In genomic region chr12:89479982-89480381, GRCh38 we compare ENCODE assay signal across 18 cellular contexts. TPM values are rescaled to one million over a fixed set of nuclear protein-coding genes. Genes with fewer than 3 reads are reported as not detected.
DNase-seq lines count a peak whose midpoint lies in the region; ATAC-seq and TF ChIP-seq lines count a peak whose summit lies in the region.
"Had no signal": no experiment of that assay in that cellular context is flagged by ENCODE, and none has a peak within 500 bp of the region (broad histone marks: within the 10 kb centered on the region; RNA-seq: fewer than 3 reads in every experiment).

No MANE protein-coding gene starts in this region.

- H3K9me2 ChIP-seq in PC-3 (replicated peaks; ENCODE audit: low read length): no peaks in the 10 kb centered on the region
- H3K9me2 ChIP-seq in GM23338 (ENCODE audit: insufficient read depth): 0 out of 2 replicates have a peak, but pooled peaks cover 4% of the 10 kb centered on the region

- H3K4me3 ChIP-seq in PC-3 (ENCODE audit: low read length) (no peak overlapping the region), GM23338 (no peak overlapping the region), sigmoid colon (no peak overlapping the region)
- H3K4me3 ChIP-seq: HAP-1 had no signal

- ATAC-seq in PC-3 (no peak), left colon (peak; percentile 86), GM23338 (no peak)
- ATAC-seq: HepG2 had no signal

- no peak for TF ChIP-seq EP300 in sigmoid colon (IDR thresholded peaks at IDR 0.05)

- no peaks in the 10 kb centered on the region for H3K4me1 Mint-ChIP-seq in GM23338

- CTCF ChIA-PET in PC-3 (lab: Charles Lee): interaction anchor here (0.6 kb wide), 1 partner anchor 461 kb away, joined by 3 read pairs; no protein-coding TSS in a partner anchor

- H3K9ac ChIP-seq in PC-3 (ENCODE audit: low read length): no peak overlapping the region

- H3K27ac Mint-ChIP-seq in GM23338: no peak overlapping the region
- H3K27ac Mint-ChIP-seq: CD4-positive, CD25-positive, alpha-beta regulatory T cell; IgD-negative memory B cell had no signal

- TF ChIP-seq CTCF in PC-3 (conservative IDR thresholded peaks at IDR 0.05; ENCODE audit: low read depth, low read length) (no peak), GM23338 (conservative IDR thresholded peaks at IDR 0.05; ENCODE audit: low read depth in 2 of 2) (no peak), sigmoid colon (IDR thresholded peaks at IDR 0.05) (no peak)

- H3K79me2 ChIP-seq in PC-3 (ENCODE audit: low read length) (0 out of 2 replicates have a peak, but pooled peaks cover 4% of the 10 kb centered on the region), GM23338 (replicated peaks; ENCODE audit: insufficient read depth) (no peaks in the 10 kb centered on the region)

- no peak overlapping the region for H3K4me3 Mint-ChIP-seq in GM23338
- H3K4me3 Mint-ChIP-seq: CD4-positive, CD25-positive, alpha-beta regulatory T cell; CD8-positive, alpha-beta memory T cell; IgD-negative memory B cell had no signal

- no peaks in the 10 kb centered on the region for H3K9me3 Mint-ChIP-seq in GM23338
- H3K9me3 Mint-ChIP-seq: CD4-positive, CD25-positive, alpha-beta regulatory T cell; CD8-positive, alpha-beta memory T cell; IgD-negative memory B cell had no signal

- no peaks in the 10 kb centered on the region for H3K9me3 ChIP-seq in PC-3 (ENCODE audit: low read length)
- H3K9me3 ChIP-seq in sigmoid colon: no peaks in the 10 kb centered on the region
- H3K9me3 ChIP-seq: BE2C, HAP-1 had no signal

- TF ChIP-seq POLR2A in sigmoid colon (IDR thresholded peaks at IDR 0.05): no peak

- peaks cover 4% of the 10 kb centered on the region for H3F3A ChIP-seq in PC-3 (ENCODE audit: low read length, unreplicated experiment)
- no peaks in the 10 kb centered on the region for H3F3A ChIP-seq in GM23338 (replicated peaks; ENCODE audit: low read depth)

- no peaks in the 10 kb centered on the region for H3K27me3 Mint-ChIP-seq in GM23338 (ENCODE audit: insufficient read depth, low read depth, poor library complexity)
- H3K27me3 Mint-ChIP-seq: CD4-positive, CD25-positive, alpha-beta regulatory T cell; CD8-positive, alpha-beta memory T cell; IgD-negative memory B cell had no signal

- POLR2A ChIA-PET in PC-3 (lab: Charles Lee; ENCODE audit: unreplicated experiment): no interaction called here

- H4K20me1 ChIP-seq in PC-3 (ENCODE audit: low read length) (no peaks in the 10 kb centered on the region), GM23338 (replicated peaks; ENCODE audit: insufficient read depth) (no peaks in the 10 kb centered on the region)

- no peak overlapping the region for H3K4me2 ChIP-seq in PC-3 (ENCODE audit: low read length)
- H3K4me2 ChIP-seq in GM23338: no peak overlapping the region

- no TSS peak for BruUV-seq in PC-3 (replicated peaks; lab: Mats Ljungman, UMichigan)

- peaks cover 22% of the 10 kb centered on the region for H3K4me1 ChIP-seq in PC-3 (ENCODE audit: insufficient read depth, low read length)
- peaks cover 7% of the 10 kb centered on the region; the same call in 1 of the 2 replicates for H3K4me1 ChIP-seq in GM23338 (ENCODE audit: insufficient read depth)
- peaks cover 0 to 4% (median 0%) of the 10 kb centered on the region in 4 donors for H3K4me1 ChIP-seq in sigmoid colon
- H3K4me1 ChIP-seq: BE2C, HAP-1 had no signal

- H3K36me3 Mint-ChIP-seq in GM23338 (ENCODE audit: low read depth): no peaks in the 10 kb centered on the region

- peak; percentile 3 for DNase-seq in NCI-H748 (lab: John Stamatoyannopoulos, UW; ENCODE audit: unreplicated experiment)
- DNase-seq in NCI-H748 treated with DMSO at 0.1 percent for 48 hours (lab: John Stamatoyannopoulos, UW): no peak
- peak; percentile 31 for DNase-seq in PC-3
- DNase-seq in left colon: no peak
- no peak for DNase-seq in GM23338 (ENCODE audit: low spot score)
- DNase-seq in SW 1271 (lab: John Stamatoyannopoulos, UW): no peak
- DNase-seq in sigmoid colon: no peak
- DNase-seq: ACHN; BE2C; C1 segment of cervical spinal cord; CD4-positive, CD25-positive, alpha-beta regulatory T cell; CD8-positive, alpha-beta memory T cell; COR-L47; DMS79 treated with DMSO at 0.1 percent for 48 hours; GF-D8 had no signal

- no peaks in the 10 kb centered on the region for H3K27me3 ChIP-seq in PC-3 (ENCODE audit: low read length)
- H3K27me3 ChIP-seq in GM23338 (ENCODE audit: insufficient read depth): no peaks in the 10 kb centered on the region
- no peaks in the 10 kb centered on the region for H3K27me3 ChIP-seq in sigmoid colon
- H3K27me3 ChIP-seq: BE2C had no signal

- H2AFZ ChIP-seq in PC-3 (ENCODE audit: low read length) (no peak overlapping the region), GM23338 (no peak overlapping the region)

- H3K36me3 ChIP-seq in PC-3 (ENCODE audit: low read depth, low read length): no peaks in the 10 kb centered on the region
- H3K36me3 ChIP-seq in GM23338 (ENCODE audit: insufficient read depth): no peaks in the 10 kb centered on the region
- no peaks in the 10 kb centered on the region for H3K36me3 ChIP-seq in sigmoid colon
- H3K36me3 ChIP-seq: BE2C, HAP-1 had no signal

- H3K27ac ChIP-seq in PC-3 (ENCODE audit: low read length) (no peak overlapping the region), GM23338 (ENCODE audit: low read depth) (no peak overlapping the region), sigmoid colon (no peak overlapping the region)

- intact Hi-C loops in PC-3 (cut with micrococcal nuclease): no loop called here
- intact Hi-C loops in left colon (cut with DNase I, micrococcal nuclease): loop anchor here in 1 of 2 donors (10.0 kb wide), 1 partner anchor 45 kb away; the partner anchor contains the start of genes GALNT4 and POC1B
- intact Hi-C loops in sigmoid colon (cut with DNase I): no loop called here

- 18 to 77% methylated on average over 3 of the region's 3 CpGs for WGBS in sigmoid colon, 2 donors

TF ChIP-seq in GM23338, 12 proteins besides CTCF, POLR2A, EP300 and RAD21 (continues in another document):
- TF ChIP-seq JUNB (IDR thresholded peaks at IDR 0.05; ENCODE audit: unreplicated experiment) (no peak), STAT1 (IDR thresholded peaks at IDR 0.05; ENCODE audit: unreplicated experiment) (no peak), REST (IDR thresholded peaks at IDR 0.05; ENCODE audit: unreplicated experiment) (no peak), POLR2AphosphoS5 (IDR thresholded peaks at IDR 0.05; ENCODE audit: low read depth) (no peak), NANOG (IDR thresholded peaks at IDR 0.05; ENCODE audit: borderline replicate concordance) (no peak), EZH2 (IDR thresholded peaks at IDR 0.05; ENCODE audit: low read depth, unreplicated experiment) (no peak), EZH2phosphoT487 (IDR thresholded peaks at IDR 0.05; ENCODE audit: unreplicated experiment) (no peak), CREB1 (CRISPR knock-in tag; IDR thresholded peaks at IDR 0.05; ENCODE audit: low read depth) (no peak), ZNF331 (CRISPR knock-in tag; IDR thresholded peaks at IDR 0.05; ENCODE audit: low read depth) (no peak), ZNF114 (CRISPR knock-in tag; IDR thresholded peaks at IDR 0.05) (no peak)
- TF ChIP-seq, protein P1, sequence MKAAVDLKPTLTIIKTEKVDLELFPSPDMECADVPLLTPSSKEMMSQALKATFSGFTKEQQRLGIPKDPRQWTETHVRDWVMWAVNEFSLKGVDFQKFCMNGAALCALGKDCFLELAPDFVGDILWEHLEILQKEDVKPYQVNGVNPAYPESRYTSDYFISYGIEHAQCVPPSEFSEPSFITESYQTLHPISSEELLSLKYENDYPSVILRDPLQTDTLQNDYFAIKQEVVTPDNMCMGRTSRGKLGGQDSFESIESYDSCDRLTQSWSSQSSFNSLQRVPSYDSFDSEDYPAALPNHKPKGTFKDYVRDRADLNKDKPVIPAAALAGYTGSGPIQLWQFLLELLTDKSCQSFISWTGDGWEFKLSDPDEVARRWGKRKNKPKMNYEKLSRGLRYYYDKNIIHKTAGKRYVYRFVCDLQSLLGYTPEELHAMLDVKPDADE (IDR thresholded peaks at IDR 0.05): no peak

RNA-seq across cellular contexts. Expression of gene GALNT4, which starts 44.6 kb away (rescaled TPM):
- total RNA-seq in PC-3 (2014; rRNA removed) (6.8 and 8.1 TPM in 2 replicates), left colon (10 to 100 TPM; 47.4 to 57.1 TPM), sigmoid colon (1 to 10 TPM; 3.4 to 4.8 (median 4.3) TPM)
- total RNA-seq in GM23338 (2014; rRNA removed; shearing (Covaris generic)): 2.4 and 3.0 TPM in 2 replicates
- polyA plus RNA-seq in GM23338 (2016; fragmentation: Nextera tagmentation; extraction: Ambion mirVana) (1.1 TPM in 1 of 2 replicates, not detected in the other), sigmoid colon (10 to 100 TPM in 1 of 3 donors, 1 to 10 TPM in 2; 3.6 to 14.6 (median 4.9) TPM)

RNA-seq across cellular contexts. Expression of gene POC1B, which starts 45.9 kb away (rescaled TPM):
- total RNA-seq in PC-3 (2014; rRNA removed) (21.5 and 25.0 TPM in 2 replicates), left colon (10 to 100 TPM; 26.6 to 27.0 TPM), sigmoid colon (10 to 100 TPM; 14.1 to 29.1 (median 26.0) TPM)
- total RNA-seq in GM23338 (2014; rRNA removed; shearing (Covaris generic)): 17.2 and 17.5 TPM in 2 replicates
- polyA plus RNA-seq in GM23338 (2016; fragmentation: Nextera tagmentation; extraction: Ambion mirVana) (9.0 and 11.8 TPM in 2 replicates), sigmoid colon (10 to 100 TPM; 12.5 to 31.7 (median 28.8) TPM)

Comparison
In these comparisons a context has a peak if more than half of its experiments do, and no peak if none do; other contexts are left out.
1. DNase-seq: peak in NCI-H748 (single experiment) and PC-3 (single experiment); none in NCI-H748 treated with DMSO at 0.1 percent for 48 hours (single experiment), left colon (0 of 2), GM23338 (single experiment), SW 1271 (0 of 2) and sigmoid colon (single experiment).